Comparison of ENCODE assay signal across 10 cellular contexts in the genomic region with DNA sequence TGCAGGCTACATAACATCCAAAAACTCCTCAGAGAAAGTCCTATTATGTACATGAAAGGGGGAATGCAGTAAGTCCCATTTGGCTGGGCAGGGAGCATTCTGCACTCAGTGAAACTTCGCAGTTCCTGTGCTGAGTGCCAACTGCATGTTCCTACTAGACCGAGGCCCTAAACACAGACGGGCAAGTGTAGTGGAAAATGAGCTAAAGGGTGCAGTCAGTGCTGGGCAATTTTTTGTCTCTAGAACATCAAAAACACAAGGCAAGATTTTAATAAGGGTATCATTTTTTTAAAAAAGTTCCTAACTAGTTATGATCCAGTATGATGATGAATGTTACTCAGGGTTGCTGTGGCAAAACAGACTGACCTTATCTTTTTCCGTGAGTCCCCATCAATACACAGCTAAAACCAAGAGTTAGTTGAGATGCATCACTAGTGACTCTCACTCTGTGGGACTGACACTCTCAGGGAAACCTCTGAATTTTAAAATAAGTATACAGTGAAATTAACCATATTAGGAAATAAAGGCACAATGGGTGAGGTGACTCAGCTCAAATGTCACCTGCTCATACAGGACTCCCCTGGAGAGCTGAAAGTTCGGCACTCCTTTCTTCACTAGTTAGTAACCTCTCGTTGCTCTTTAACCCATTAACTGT.
A peak's percentile ranks its signal among the peaks of the same experiment; 100 is the strongest.
DNase-seq lines count a peak whose midpoint lies in the region; ATAC-seq, FAIRE-seq and TF ChIP-seq lines count a peak whose summit lies in the region.
"Had no signal": no experiment of that assay in that cellular context is flagged by ENCODE, and none has a peak within 500 bp of the region (broad histone marks: within the 10 kb centered on the region; RNA-seq: fewer than 3 reads in every experiment).

No MANE protein-coding gene starts in this region.

- H3K4me3 ChIP-seq in CD8-positive, alpha-beta memory T cell (ENCODE audit: low read length): no peak overlapping the region
- H3K4me3 ChIP-seq in astrocyte (ENCODE audit: insufficient read depth, low read depth, low read length): no peak overlapping the region
- H3K4me3 ChIP-seq in lower leg skin (ENCODE audit: low read depth, poor library complexity, severe bottlenecking): no peak overlapping the region
- no peak overlapping the region for H3K4me3 ChIP-seq in A673 (ENCODE audit: low read depth, low read length, poor library complexity, severe bottlenecking)

- intact Hi-C loops in lower leg skin (cut with DNase I; ENCODE audit: low total_unique reads): loop anchor here (10.0 kb wide), 1 partner anchor 62 kb away; no protein-coding TSS in a partner anchor
- intact Hi-C loops in A673 (cut with micrococcal nuclease; ENCODE audit: unreplicated experiment): no loop called here

- H3K4me2 ChIP-seq in astrocyte (ENCODE audit: low read length): peak overlapping the region; percentile 10

- peak overlapping the region; percentile 28 to 96 (median 74) for H3K27ac Mint-ChIP-seq in CD8-positive, alpha-beta memory T cell
- no peak overlapping the region for H3K27ac Mint-ChIP-seq in astrocyte (ENCODE audit: unreplicated experiment)

- H3K4me1 Mint-ChIP-seq in CD8-positive, alpha-beta memory T cell: peaks cover 17 to 48% (median 42%) of the 10 kb centered on the region in 3 donors
- peaks cover 18% of the 10 kb centered on the region for H3K4me1 Mint-ChIP-seq in astrocyte (ENCODE audit: low read depth, unreplicated experiment)

- no peaks in the 10 kb centered on the region for H3K9me3 Mint-ChIP-seq in CD8-positive, alpha-beta memory T cell
- peaks cover 7% of the 10 kb centered on the region for H3K9me3 Mint-ChIP-seq in astrocyte (ENCODE audit: unreplicated experiment)

- H2AFZ ChIP-seq in astrocyte (ENCODE audit: low read depth, low read length): peak overlapping the region; percentile 3

- no TSS peak for BruUV-seq in A673 (replicated peaks; lab: Mats Ljungman, UMichigan)

- no peaks in the 10 kb centered on the region for H3K27me3 ChIP-seq in CD8-positive, alpha-beta memory T cell (ENCODE audit: insufficient read depth, low read length, poor library complexity, severe bottlenecking)
- H3K27me3 ChIP-seq in astrocyte (ENCODE audit: insufficient read depth, low read length) (no peaks in the 10 kb centered on the region), A673 (replicated peaks; ENCODE audit: insufficient read depth, low read depth, low read length, poor library complexity) (no peaks in the 10 kb centered on the region)

- TF ChIP-seq POLR2A in lower leg skin (IDR thresholded peaks at IDR 0.05): no peak

- no peaks in the 10 kb centered on the region for H3K9me3 ChIP-seq in CD8-positive, alpha-beta memory T cell (ENCODE audit: low read length)
- no peaks in the 10 kb centered on the region for H3K9me3 ChIP-seq in astrocyte (ENCODE audit: insufficient read depth, low read depth, low read length)
- no peaks in the 10 kb centered on the region for H3K9me3 ChIP-seq in A673 (ENCODE audit: low read depth, low read length, poor library complexity, severe bottlenecking)

- TF ChIP-seq CTCF in astrocyte (IDR thresholded peaks at IDR 0.05; ENCODE audit: insufficient read depth, low read depth, low read length) (no peak), lower leg skin (IDR thresholded peaks at IDR 0.05) (no peak), A673 (conservative IDR thresholded peaks at IDR 0.05; ENCODE audit: low read depth, low read length) (no peak)

- no peaks in the 10 kb centered on the region for H3K36me3 ChIP-seq in CD8-positive, alpha-beta memory T cell (ENCODE audit: insufficient read depth, low read length)
- H3K36me3 ChIP-seq in astrocyte (ENCODE audit: insufficient read depth, low read length) (no peaks in the 10 kb centered on the region), A673 (ENCODE audit: insufficient read depth, low read length, poor library complexity, severe bottlenecking) (no peaks in the 10 kb centered on the region)

- no peak for FAIRE-seq in astrocyte (lab: Jason Lieb, UNC)
- FAIRE-seq: frontal cortex had no signal

- ATAC-seq in HG02571 (IDR thresholded peaks at IDR 0.05; ENCODE audit: unreplicated experiment) (peak; percentile 30), HG03571 (IDR thresholded peaks at IDR 0.05; ENCODE audit: unreplicated experiment) (no peak)

- CTCF ChIA-PET in CD8-positive, alpha-beta memory T cell (lab: Charles Lee): no interaction called here
- CTCF ChIA-PET in A673 (lab: Charles Lee): no interaction called here

- H3K27me3 Mint-ChIP-seq in CD8-positive, alpha-beta memory T cell: no peaks in the 10 kb centered on the region
- H3K27me3 Mint-ChIP-seq in astrocyte (ENCODE audit: low read depth, unreplicated experiment): no peaks in the 10 kb centered on the region

- 34 to 53% methylated on average over 6 of the region's 6 CpGs for WGBS in lower leg skin, 2 donors

- no peaks in the 10 kb centered on the region for H4K20me1 ChIP-seq in astrocyte (ENCODE audit: insufficient read depth, low read length)

- H3K4me3 Mint-ChIP-seq in CD8-positive, alpha-beta memory T cell: peak overlapping the region in 1 of 7 donors; percentile 10
- no peak overlapping the region for H3K4me3 Mint-ChIP-seq in astrocyte (ENCODE audit: unreplicated experiment)

- POLR2A ChIA-PET in CD8-positive, alpha-beta memory T cell (lab: Charles Lee): no interaction called here
- POLR2A ChIA-PET in A673 (lab: Charles Lee; ENCODE audit: low non-redundant PET): no interaction called here

- H3K79me2 ChIP-seq in astrocyte (ENCODE audit: insufficient read depth, low read length): no peaks in the 10 kb centered on the region

- H3K9ac ChIP-seq in astrocyte (ENCODE audit: low read length): no peak overlapping the region

- peaks cover 8 to 72% (median 24%) of the 10 kb centered on the region in 3 donors for H3K36me3 Mint-ChIP-seq in CD8-positive, alpha-beta memory T cell
- peaks cover 3% of the 10 kb centered on the region for H3K36me3 Mint-ChIP-seq in astrocyte (ENCODE audit: low read depth, unreplicated experiment)

- no peak for DNase-seq in CD8-positive, alpha-beta memory T cell
- DNase-seq in astrocyte (ENCODE audit: low read depth) (no peak), mucosa of gallbladder (ENCODE audit: low spot score) (peak; percentile 38), superior temporal gyrus (ENCODE audit: extremely low spot score) (no peak), lower leg skin (ENCODE audit: low spot score in 2 of 2) (no peak), A673 (ENCODE audit: low spot score) (no peak)
- DNase-seq: NCI-H2081 had no signal

- no peaks in the 10 kb centered on the region for H3K4me1 ChIP-seq in CD8-positive, alpha-beta memory T cell (ENCODE audit: insufficient read depth, low read length)
- H3K4me1 ChIP-seq in astrocyte (ENCODE audit: insufficient read depth, low read length) (peaks cover 31% of the 10 kb centered on the region), A673 (ENCODE audit: insufficient read depth, low read length, poor library complexity, severe bottlenecking) (peaks cover 4% of the 10 kb centered on the region)

- no peak overlapping the region for H3K27ac ChIP-seq in CD8-positive, alpha-beta memory T cell (ENCODE audit: low read depth, low read length)
- H3K27ac ChIP-seq in astrocyte (ENCODE audit: low read depth, low read length) (peak overlapping the region; percentile 28), A673 (ENCODE audit: low read depth, low read length, poor library complexity, severe bottlenecking) (no peak overlapping the region)
